1 cellular context compared by ENCODE assay signal in the genomic region with DNA sequence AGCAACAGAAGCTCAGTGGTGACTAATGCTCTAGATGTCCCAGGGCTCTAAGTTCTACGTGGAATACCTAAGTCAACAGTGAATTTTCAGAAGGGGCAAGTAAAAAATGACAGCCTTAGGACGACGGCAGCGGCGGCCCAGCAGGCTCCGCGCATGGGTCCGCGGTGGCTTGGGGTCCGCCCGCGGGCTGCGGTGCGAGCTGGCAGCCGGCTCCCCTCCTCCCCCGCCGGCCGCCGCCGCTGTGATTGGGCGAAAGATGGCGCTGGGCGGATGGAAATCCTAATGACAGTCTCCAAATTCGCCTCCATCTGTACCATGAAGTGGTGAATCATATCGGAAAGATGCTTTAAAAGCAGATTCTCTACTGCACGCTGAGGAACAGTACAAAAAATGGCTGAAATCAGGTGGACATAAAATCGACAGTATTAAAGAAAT.
TF ChIP-seq lines count a peak whose summit lies in the region.

No MANE protein-coding gene starts in this region.

TF ChIP-seq in H1, 55 proteins besides CTCF, POLR2A, EP300 and RAD21 (continued from another document):
- TF ChIP-seq, protein P1, sequence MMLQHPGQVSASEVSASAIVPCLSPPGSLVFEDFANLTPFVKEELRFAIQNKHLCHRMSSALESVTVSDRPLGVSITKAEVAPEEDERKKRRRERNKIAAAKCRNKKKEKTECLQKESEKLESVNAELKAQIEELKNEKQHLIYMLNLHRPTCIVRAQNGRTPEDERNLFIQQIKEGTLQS (IDR thresholded peaks at IDR 0.05; ENCODE audit: insufficient read depth, low read depth, low read length), result no peak
- TF ChIP-seq MAFK (IDR thresholded peaks at IDR 0.05; ENCODE audit: low read depth, low read length) (no peak), EGR1 (IDR thresholded peaks at IDR 0.05; ENCODE audit: borderline replicate concordance, low read depth, low read length) (no peak), RXRA (IDR thresholded peaks at IDR 0.05; ENCODE audit: insufficient read depth, low read depth, low read length) (no peak), KDM5A (IDR thresholded peaks at IDR 0.05; ENCODE audit: low read length) (no peak), GTF2F1 (IDR thresholded peaks at IDR 0.05; ENCODE audit: borderline replicate concordance, low read depth, low read length) (no peak), RNF2 (IDR thresholded peaks at IDR 0.05; ENCODE audit: borderline replicate concordance, low read depth, low read length, missing control alignments, poor library complexity, severe bottlenecking) (no peak), RFX5 (IDR thresholded peaks at IDR 0.05; ENCODE audit: borderline replicate concordance, low read depth, low read length) (no peak), POU5F1 (IDR thresholded peaks at IDR 0.05; ENCODE audit: low read depth, low read length) (no peak), NANOG (IDR thresholded peaks at IDR 0.05; ENCODE audit: insufficient read depth, low read depth, low read length, poor library complexity, severe bottlenecking) (no peak), TCF12 (IDR thresholded peaks at IDR 0.05; ENCODE audit: low read depth, low read length) (no peak), POLR2AphosphoS5 (IDR thresholded peaks at IDR 0.05; ENCODE audit: low read depth, low read length) (no peak), JUN (IDR thresholded peaks at IDR 0.05; ENCODE audit: low read depth, low read length) (no peak), EZH2 (IDR thresholded peaks at IDR 0.05; ENCODE audit: low read depth, low read length, severe bottlenecking) (peak; percentile 2), CHD2 (IDR thresholded peaks at IDR 0.05; ENCODE audit: low read length) (no peak), TAF7 (optimal IDR thresholded peaks at IDR 0.05; ENCODE audit: borderline replicate concordance, low read depth, low read length) (no peak), SP4 (IDR thresholded peaks at IDR 0.05; ENCODE audit: low read length) (no peak), CTBP2 (IDR thresholded peaks at IDR 0.05; ENCODE audit: borderline replicate concordance, insufficient read depth, insufficient read length, low read length) (no peak), PHF8 (conservative IDR thresholded peaks at IDR 0.05; ENCODE audit: low read depth, low read length) (no peak), YY1 (IDR thresholded peaks at IDR 0.05; ENCODE audit: low read depth, low read length) (peak; percentile 75), ASH2L (IDR thresholded peaks at IDR 0.05; ENCODE audit: low read length) (peak; percentile 62), SP1 (IDR thresholded peaks at IDR 0.05; ENCODE audit: low read depth, low read length) (no peak)
- TF ChIP-seq, protein P2, sequence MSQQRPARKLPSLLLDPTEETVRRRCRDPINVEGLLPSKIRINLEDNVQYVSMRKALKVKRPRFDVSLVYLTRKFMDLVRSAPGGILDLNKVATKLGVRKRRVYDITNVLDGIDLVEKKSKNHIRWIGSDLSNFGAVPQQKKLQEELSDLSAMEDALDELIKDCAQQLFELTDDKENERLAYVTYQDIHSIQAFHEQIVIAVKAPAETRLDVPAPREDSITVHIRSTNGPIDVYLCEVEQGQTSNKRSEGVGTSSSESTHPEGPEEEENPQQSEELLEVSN (IDR thresholded peaks at IDR 0.05), result no peak
- TF ChIP-seq, protein P3, sequence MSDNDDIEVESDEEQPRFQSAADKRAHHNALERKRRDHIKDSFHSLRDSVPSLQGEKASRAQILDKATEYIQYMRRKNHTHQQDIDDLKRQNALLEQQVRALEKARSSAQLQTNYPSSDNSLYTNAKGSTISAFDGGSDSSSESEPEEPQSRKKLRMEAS (IDR thresholded peaks at IDR 0.05), result peak; percentile 35; the same call in 1 of the 2 replicates
